20 cellular contexts compared by ENCODE assay signal in genomic region chr2:148914463-148914862, GRCh38. TPM values are rescaled to one million over a fixed set of nuclear protein-coding genes. Genes with fewer than 3 reads are reported as not detected.
DNase-seq lines count a peak whose midpoint lies in the region; ATAC-seq lines count a peak whose summit lies in the region.
"Had no signal": no experiment of that assay in that cellular context is flagged by ENCODE, and none has a peak within 500 bp of the region (broad histone marks: within the 10 kb centered on the region; RNA-seq: fewer than 3 reads in every experiment).

No MANE protein-coding gene starts in this region.

- H3K4me1 ChIP-seq in GM23248 (ENCODE audit: insufficient read depth), result no peaks in the 10 kb centered on the region
- H3K4me1 ChIP-seq: lower lobe of right lung had no signal

- ATAC-seq in esophagus mucosa (peak; percentile 20), HG03139 (IDR thresholded peaks at IDR 0.05; ENCODE audit: unreplicated experiment) (no peak), HG03354 (IDR thresholded peaks at IDR 0.05; ENCODE audit: poor library complexity, severe bottlenecking, unreplicated experiment) (no peak), GM21723 (IDR thresholded peaks at IDR 0.05; ENCODE audit: unreplicated experiment) (no peak)

- H3K27me3 ChIP-seq in GM23248 (replicated peaks; ENCODE audit: insufficient read depth), result 0 out of 2 replicates have a peak, but pooled peaks cover 5% of the 10 kb centered on the region

- H3K4me3 ChIP-seq in GM23248, result no peak overlapping the region
- H3K4me3 ChIP-seq: coronary artery, lower lobe of right lung, SK-N-MC had no signal

- DNase-seq in NCI-H510A treated with DMSO at 0.1 percent for 48 hours (lab: John Stamatoyannopoulos, UW), result peak; percentile 12
- DNase-seq in NCI-H510A (lab: John Stamatoyannopoulos, UW), result no peak
- DNase-seq in NCI-H345 (lab: John Stamatoyannopoulos, UW), result peak; percentile 85
- no peak for DNase-seq in GM23248
- DNase-seq: activated CD4-positive, alpha-beta T cell treated with anti-CD3 and anti-CD28 coated beads for 4 hours; activated CD8-positive, alpha-beta memory T cell treated with anti-CD3 and anti-CD28 coated beads, Interleukin-2, amount 50 U/mL, for 4 hours; activated gamma-delta T cell treated with Interleukin-2 at 50 U/mL for 16 hours; EL; immature natural killer cell; lower lobe of right lung; NCI-H187 treated with DMSO at 0.1 percent for 48 hours; stimulated activated naive CD4-positive, alpha-beta T cell; trophoblast cell had no signal

- H3K9me2 ChIP-seq in GM23248 (ENCODE audit: insufficient read depth), result no peaks in the 10 kb centered on the region

- H4K20me1 ChIP-seq in GM23248 (ENCODE audit: insufficient read depth), result no peaks in the 10 kb centered on the region

- no peak overlapping the region for H3K9ac ChIP-seq in GM23248

- no peak overlapping the region for H3K27ac ChIP-seq in GM23248
- H3K27ac ChIP-seq: coronary artery, lower lobe of right lung, SK-N-MC had no signal

- H2AFZ ChIP-seq in GM23248, result no peak overlapping the region

- H3K9me3 ChIP-seq in GM23248 (ENCODE audit: low read depth), result no peaks in the 10 kb centered on the region

- no peaks in the 10 kb centered on the region for H3K36me3 ChIP-seq in GM23248 (ENCODE audit: low read depth)
- H3K36me3 ChIP-seq: lower lobe of right lung had no signal

- no peak overlapping the region for H3K4me2 ChIP-seq in GM23248 (ENCODE audit: unreplicated experiment)

- H3F3A ChIP-seq in GM23248 (ENCODE audit: insufficient read depth), result no peaks in the 10 kb centered on the region

- no peaks in the 10 kb centered on the region for H3K79me2 ChIP-seq in GM23248 (ENCODE audit: insufficient read depth)

- in situ Hi-C loops in GM23248 (cut with MboI), result no loop called here

- 36 to 42% methylated on average over 4 of the region's 4 CpGs for WGBS in GM23248 (ENCODE audit: low coverage in 1 of 2, low lambda C conversion rate in 2 of 2, missing lambda C conversion rate in 2 of 2), 2 experiments

RNA-seq across cellular contexts. Expression of gene KIF5C, which starts 39.4 kb away (rescaled TPM):
- 0.08 TPM for total RNA-seq in esophagus mucosa
- total RNA-seq in GM23248 (2014; rRNA removed; shearing (Covaris generic)), result 0.11 and 0.13 TPM in 2 replicates
- 0.19 and 0.22 TPM in 2 replicates for polyA plus RNA-seq in GM23248 (2016; fragmentation: Nextera tagmentation; extraction: Ambion mirVana)
- polyA plus RNA-seq: CD14-positive monocyte had no signal

Comparison
In these comparisons a context has a peak if more than half of its experiments do, and no peak if none do; other contexts are left out.
1. DNase-seq: peak in NCI-H510A treated with DMSO at 0.1 percent for 48 hours (single experiment) and NCI-H345 (single experiment); none in NCI-H510A (single experiment) and GM23248 (single experiment).